ENCODE assay signal across 17 cellular contexts in the genomic region with DNA sequence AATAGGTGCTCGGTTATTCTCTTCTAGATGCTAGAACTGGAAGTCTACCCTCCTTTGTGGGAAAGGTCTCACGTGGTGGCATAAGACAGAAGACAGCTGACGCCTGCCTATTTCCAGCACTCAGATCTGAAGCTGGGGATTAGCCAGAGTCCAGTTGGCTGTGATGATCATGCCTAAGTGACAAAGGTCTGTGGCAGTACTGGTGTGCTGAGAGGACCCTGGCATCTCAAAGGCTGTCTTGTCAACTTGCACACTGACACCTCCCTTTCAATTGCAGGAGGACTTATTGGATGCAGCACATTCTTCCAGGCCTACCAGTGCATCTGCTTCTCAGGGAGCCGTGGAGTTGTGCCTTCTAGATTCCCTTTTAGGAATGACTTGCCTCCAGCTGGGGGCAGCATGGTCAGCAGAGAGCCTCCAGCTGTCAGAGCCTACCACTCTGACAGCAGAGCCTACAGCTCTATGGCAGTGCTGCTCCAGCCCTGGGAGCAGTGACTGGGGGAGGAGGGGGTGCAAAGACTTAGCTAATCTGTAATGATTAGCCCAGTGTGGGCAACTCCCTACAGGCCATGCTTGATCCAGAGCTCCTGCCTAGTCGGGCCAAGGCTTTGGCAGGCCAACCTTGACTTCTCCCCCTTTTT. TPM values are rescaled to one million over a fixed set of nuclear protein-coding genes. Genes with fewer than 3 reads are reported as not detected.
DNase-seq lines count a peak whose midpoint lies in the region; ATAC-seq and TF ChIP-seq lines count a peak whose summit lies in the region.
"Had no signal": no experiment of that assay in that cellular context is flagged by ENCODE, and none has a peak within 500 bp of the region (broad histone marks: within the 10 kb centered on the region; RNA-seq: fewer than 3 reads in every experiment).

No MANE protein-coding gene starts in this region.

- no peaks in the 10 kb centered on the region for H3K4me1 ChIP-seq in mucosa of descending colon (ENCODE audit: low read depth)
- H3K4me1 ChIP-seq: Caco-2 had no signal

- no peaks in the 10 kb centered on the region for H3K36me3 ChIP-seq in mucosa of descending colon (ENCODE audit: low read depth)

- TF ChIP-seq CTCF in fibroblast of mammary gland (conservative IDR thresholded peaks at IDR 0.05; ENCODE audit: control insufficient read depth, insufficient read depth, low read depth, low read length), result no peak
- no peak for TF ChIP-seq CTCF in mucosa of descending colon (IDR thresholded peaks at IDR 0.05)

- peak; percentile 28; the same call in 1 of the 2 replicates for TF ChIP-seq RAD21 in Ishikawa (IDR thresholded peaks at IDR 0.05; ENCODE audit: low read depth)

- ATAC-seq in mucosa of descending colon (peak; percentile 40), HG03159 (IDR thresholded peaks at IDR 0.05; ENCODE audit: unreplicated experiment) (no peak)

- H3K4me3 ChIP-seq in fibroblast of mammary gland (ENCODE audit: control insufficient read depth, low read depth, low read length) (no peak overlapping the region), mucosa of descending colon (no peak overlapping the region)

- DNase-seq in D341Med (ENCODE audit: low spot score) (peak; percentile 40), fibroblast of mammary gland (ENCODE audit: low read depth) (peak; percentile 10), mucosa of descending colon (no peak), activated gamma-delta T cell (lab: John Stamatoyannopoulos, UW) (no peak), inferior parietal cortex (ENCODE audit: extremely low spot score) (no peak), SHP77 treated with DMSO at 0.1 percent for 48 hours (lab: John Stamatoyannopoulos, UW) (no peak)
- DNase-seq: activated CD4-positive, alpha-beta T cell treated with anti-CD3 and anti-CD28 coated beads for 1 hour; activated effector memory CD4-positive, alpha-beta T cell treated with anti-CD3 and anti-CD28 coated beads, Interleukin-2, amount 50 U/mL, for 16 hours; Caco-2; GF-D8; HCEC 1CT; NCI-H748 treated with DMSO at 0.1 percent for 48 hours; stimulated activated CD4-positive, alpha-beta T cell treated with anti-CD3 and anti-CD28 coated beads, Interleukin-4, amount 100 ng/mL, for 24 hours had no signal

- no peak for TF ChIP-seq EP300 in Ishikawa (IDR thresholded peaks at IDR 0.05; ENCODE audit: borderline replicate concordance)

- H3K9me3 ChIP-seq in mucosa of descending colon, result no peaks in the 10 kb centered on the region
- H3K9me3 ChIP-seq: Caco-2 had no signal

- intact Hi-C loops in mucosa of descending colon (cut with DNase I, micrococcal nuclease), result no loop called here

TF ChIP-seq in Ishikawa, 13 proteins besides CTCF, POLR2A, EP300 and RAD21:
- TF ChIP-seq CREB1 (IDR thresholded peaks at IDR 0.05; ENCODE audit: low read depth), result no peak
- TF ChIP-seq ZBTB7A (IDR thresholded peaks at IDR 0.05; ENCODE audit: low read depth), result no peak
- TF ChIP-seq EGR1 (IDR thresholded peaks at IDR 0.05), result no peak
- TF ChIP-seq TCF12 (IDR thresholded peaks at IDR 0.05; ENCODE audit: low read depth), result no peak
- no peak for TF ChIP-seq TAF1 (IDR thresholded peaks at IDR 0.05; ENCODE audit: low read depth)
- TF ChIP-seq, protein P1, sequence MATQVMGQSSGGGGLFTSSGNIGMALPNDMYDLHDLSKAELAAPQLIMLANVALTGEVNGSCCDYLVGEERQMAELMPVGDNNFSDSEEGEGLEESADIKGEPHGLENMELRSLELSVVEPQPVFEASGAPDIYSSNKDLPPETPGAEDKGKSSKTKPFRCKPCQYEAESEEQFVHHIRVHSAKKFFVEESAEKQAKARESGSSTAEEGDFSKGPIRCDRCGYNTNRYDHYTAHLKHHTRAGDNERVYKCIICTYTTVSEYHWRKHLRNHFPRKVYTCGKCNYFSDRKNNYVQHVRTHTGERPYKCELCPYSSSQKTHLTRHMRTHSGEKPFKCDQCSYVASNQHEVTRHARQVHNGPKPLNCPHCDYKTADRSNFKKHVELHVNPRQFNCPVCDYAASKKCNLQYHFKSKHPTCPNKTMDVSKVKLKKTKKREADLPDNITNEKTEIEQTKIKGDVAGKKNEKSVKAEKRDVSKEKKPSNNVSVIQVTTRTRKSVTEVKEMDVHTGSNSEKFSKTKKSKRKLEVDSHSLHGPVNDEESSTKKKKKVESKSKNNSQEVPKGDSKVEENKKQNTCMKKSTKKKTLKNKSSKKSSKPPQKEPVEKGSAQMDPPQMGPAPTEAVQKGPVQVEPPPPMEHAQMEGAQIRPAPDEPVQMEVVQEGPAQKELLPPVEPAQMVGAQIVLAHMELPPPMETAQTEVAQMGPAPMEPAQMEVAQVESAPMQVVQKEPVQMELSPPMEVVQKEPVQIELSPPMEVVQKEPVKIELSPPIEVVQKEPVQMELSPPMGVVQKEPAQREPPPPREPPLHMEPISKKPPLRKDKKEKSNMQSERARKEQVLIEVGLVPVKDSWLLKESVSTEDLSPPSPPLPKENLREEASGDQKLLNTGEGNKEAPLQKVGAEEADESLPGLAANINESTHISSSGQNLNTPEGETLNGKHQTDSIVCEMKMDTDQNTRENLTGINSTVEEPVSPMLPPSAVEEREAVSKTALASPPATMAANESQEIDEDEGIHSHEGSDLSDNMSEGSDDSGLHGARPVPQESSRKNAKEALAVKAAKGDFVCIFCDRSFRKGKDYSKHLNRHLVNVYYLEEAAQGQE (IDR thresholded peaks at IDR 0.05; ENCODE audit: low read depth), result no peak
- no peak for TF ChIP-seq TEAD4 (IDR thresholded peaks at IDR 0.05)
- TF ChIP-seq NFIC (IDR thresholded peaks at IDR 0.05), result no peak
- TF ChIP-seq, protein P2, sequence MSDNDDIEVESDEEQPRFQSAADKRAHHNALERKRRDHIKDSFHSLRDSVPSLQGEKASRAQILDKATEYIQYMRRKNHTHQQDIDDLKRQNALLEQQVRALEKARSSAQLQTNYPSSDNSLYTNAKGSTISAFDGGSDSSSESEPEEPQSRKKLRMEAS (IDR thresholded peaks at IDR 0.05), result no peak
- TF ChIP-seq CEBPB (IDR thresholded peaks at IDR 0.05), result no peak
- TF ChIP-seq YY1 (IDR thresholded peaks at IDR 0.05; ENCODE audit: low read depth), result no peak

RNA-seq across cellular contexts. Expression of a gene that starts 13.6 kb away (rescaled TPM):
- 1 to 10 TPM in 1 of 3 donors, not detected in 2; 4.0 TPM for total RNA-seq in mucosa of descending colon
- total RNA-seq: HT1080 had no signal

RNA-seq across cellular contexts. Expression of a gene that starts 38.0 kb away (rescaled TPM):
- total RNA-seq in mucosa of descending colon, result 10 to 100 TPM; 10.8 to 39.4 (median 34.7) TPM
- total RNA-seq: T-helper 1 cell treated with Interleukin-12 subunit alpha and Interleukin-12 subunit beta and Interleukin-4 antibody, amounts not matched to agents 30 ng/mL and 1 ng/mL, for 36 hours had no signal

Comparison
In these comparisons a context has a peak if more than half of its experiments do, and no peak if none do; other contexts are left out.
1. DNase-seq: peak in D341Med (single experiment) and fibroblast of mammary gland (single experiment); none in mucosa of descending colon (0 of 3), activated gamma-delta T cell (single experiment), inferior parietal cortex (single experiment) and SHP77 treated with DMSO at 0.1 percent for 48 hours (single experiment).